1 cellular context compared by ENCODE assay signal in genomic region chr4:4712800-4713528, GRCh38.
TF ChIP-seq lines count a peak whose summit lies in the region.

No MANE protein-coding gene starts in this region.

TF ChIP-seq in HepG2, 621 proteins besides CTCF, POLR2A, EP300 and RAD21 (continued from another document and continues in another):
- TF ChIP-seq TEF (CRISPR knock-in tag; IDR thresholded peaks at IDR 0.05) (peak; percentile 87), AKNA (CRISPR knock-in tag; IDR thresholded peaks at IDR 0.05; ENCODE audit: borderline replicate concordance) (no peak), TBL1XR1 (IDR thresholded peaks at IDR 0.05; ENCODE audit: borderline replicate concordance, low read length, partially characterized antibody) (peak; percentile 37), SP4 (CRISPR knock-in tag; IDR thresholded peaks at IDR 0.05) (0 out of 2 replicates have a peak, but pooled peaks have one; percentile 39), NR2F2 (IDR thresholded peaks at IDR 0.05; ENCODE audit: borderline replicate concordance, low read depth) (peak; percentile 67; the same call in 1 of the 2 replicates), ZNF644 (CRISPR knock-in tag; IDR thresholded peaks at IDR 0.05; ENCODE audit: low read depth) (peak; percentile 37; the same call in 1 of the 2 replicates), HNRNPLL (IDR thresholded peaks at IDR 0.05; ENCODE audit: low read depth, low read length, poor library complexity, severe bottlenecking) (no peak), SMAD3 (CRISPR knock-in tag; IDR thresholded peaks at IDR 0.05) (peak; percentile 34; the same call in 1 of the 2 replicates), NCOR1 (IDR thresholded peaks at IDR 0.05; ENCODE audit: borderline replicate concordance, low read length) (peak; percentile 85), ZNF264 (CRISPR knock-in tag; IDR thresholded peaks at IDR 0.05) (peak; percentile 100), SOX5 (CRISPR knock-in tag; IDR thresholded peaks at IDR 0.05; ENCODE audit: borderline replicate concordance) (peak; percentile 84), HOMEZ (CRISPR knock-in tag; IDR thresholded peaks at IDR 0.05; ENCODE audit: low read depth) (peak; percentile 73; the same call in 1 of the 2 replicates), BRF2 (CRISPR knock-in tag; IDR thresholded peaks at IDR 0.05) (no peak), FOXP4 (CRISPR knock-in tag; IDR thresholded peaks at IDR 0.05) (peak; percentile 97), ZNF710 (CRISPR knock-in tag; IDR thresholded peaks at IDR 0.05; ENCODE audit: borderline replicate concordance) (peak; percentile 35; the same call in 1 of the 2 replicates), KAT7 (CRISPR knock-in tag; IDR thresholded peaks at IDR 0.05; ENCODE audit: borderline replicate concordance) (peak; percentile 59; the same call in 1 of the 2 replicates), RXRB (CRISPR knock-in tag; IDR thresholded peaks at IDR 0.05; ENCODE audit: borderline replicate concordance) (peak; percentile 72), TCF7 (IDR thresholded peaks at IDR 0.05; ENCODE audit: low read depth) (peak; percentile 45; the same call in 1 of the 2 replicates), ZBTB42 (CRISPR knock-in tag; IDR thresholded peaks at IDR 0.05) (no peak), HNF4A (CRISPR knock-in tag; IDR thresholded peaks at IDR 0.05) (peak; percentile 83), NFYB (CRISPR knock-in tag; IDR thresholded peaks at IDR 0.05) (peak; percentile 80), YY1 (IDR thresholded peaks at IDR 0.05; ENCODE audit: insufficient read depth, insufficient replicate concordance, low read depth, low read length) (no peak), ZMYM3 (CRISPR knock-in tag; IDR thresholded peaks at IDR 0.05) (0 out of 2 replicates have a peak, but pooled peaks have one; percentile 13), ATF7 (IDR thresholded peaks at IDR 0.05) (peak; percentile 49), ATF7 (CRISPR knock-in tag; IDR thresholded peaks at IDR 0.05) (no peak), ZNF687 (CRISPR knock-in tag; IDR thresholded peaks at IDR 0.05) (no peak), ATF5 (CRISPR knock-in tag; IDR thresholded peaks at IDR 0.05; ENCODE audit: low read depth) (no peak), GLI4 (CRISPR knock-in tag; IDR thresholded peaks at IDR 0.05; ENCODE audit: borderline replicate concordance) (no peak), CHCHD3 (CRISPR knock-in tag; IDR thresholded peaks at IDR 0.05) (no peak), NFYC (CRISPR knock-in tag; IDR thresholded peaks at IDR 0.05) (peak; percentile 67), LCORL (IDR thresholded peaks at IDR 0.05) (peak; percentile 73), LCORL (CRISPR knock-in tag; IDR thresholded peaks at IDR 0.05) (peak; percentile 69), NFIC (IDR thresholded peaks at IDR 0.05; ENCODE audit: low read length) (peak; percentile 53; the same call in 1 of the 2 replicates), ZSCAN5A (CRISPR knock-in tag; IDR thresholded peaks at IDR 0.05; ENCODE audit: borderline replicate concordance) (peak; percentile 91; the same call in 1 of the 2 replicates), AGO2 (optimal IDR thresholded peaks at IDR 0.05; ENCODE audit: low read depth, low read length) (no peak), NR2F1 (CRISPR knock-in tag; IDR thresholded peaks at IDR 0.05) (peak; percentile 47 to 81; a peak in 3 of 4 replicates), REXO4 (CRISPR knock-in tag; IDR thresholded peaks at IDR 0.05; ENCODE audit: borderline replicate concordance) (no peak), ZNF614 (CRISPR knock-in tag; IDR thresholded peaks at IDR 0.05; ENCODE audit: borderline replicate concordance) (0 out of 2 replicates have a peak, but pooled peaks have one; percentile 20), ESRRA (CRISPR knock-in tag; IDR thresholded peaks at IDR 0.05; ENCODE audit: low read depth) (0 out of 2 replicates have a peak, but pooled peaks have one; percentile 41), RORA (CRISPR knock-in tag; IDR thresholded peaks at IDR 0.05) (no peak), SOX6 (IDR thresholded peaks at IDR 0.05) (no peak), SOX6 (CRISPR knock-in tag; IDR thresholded peaks at IDR 0.05) (peak; percentile 94), MIER3 (CRISPR knock-in tag; IDR thresholded peaks at IDR 0.05; ENCODE audit: borderline replicate concordance) (0 out of 2 replicates have a peak, but pooled peaks have one; percentile 52), KLF13 (CRISPR knock-in tag; IDR thresholded peaks at IDR 0.05) (no peak), FOXK1 (CRISPR knock-in tag; IDR thresholded peaks at IDR 0.05; ENCODE audit: borderline replicate concordance, low read depth) (peak; percentile 68; the same call in 1 of the 2 replicates)
